Comparison of ENCODE assay signal across 9 cellular contexts in the genomic region with DNA sequence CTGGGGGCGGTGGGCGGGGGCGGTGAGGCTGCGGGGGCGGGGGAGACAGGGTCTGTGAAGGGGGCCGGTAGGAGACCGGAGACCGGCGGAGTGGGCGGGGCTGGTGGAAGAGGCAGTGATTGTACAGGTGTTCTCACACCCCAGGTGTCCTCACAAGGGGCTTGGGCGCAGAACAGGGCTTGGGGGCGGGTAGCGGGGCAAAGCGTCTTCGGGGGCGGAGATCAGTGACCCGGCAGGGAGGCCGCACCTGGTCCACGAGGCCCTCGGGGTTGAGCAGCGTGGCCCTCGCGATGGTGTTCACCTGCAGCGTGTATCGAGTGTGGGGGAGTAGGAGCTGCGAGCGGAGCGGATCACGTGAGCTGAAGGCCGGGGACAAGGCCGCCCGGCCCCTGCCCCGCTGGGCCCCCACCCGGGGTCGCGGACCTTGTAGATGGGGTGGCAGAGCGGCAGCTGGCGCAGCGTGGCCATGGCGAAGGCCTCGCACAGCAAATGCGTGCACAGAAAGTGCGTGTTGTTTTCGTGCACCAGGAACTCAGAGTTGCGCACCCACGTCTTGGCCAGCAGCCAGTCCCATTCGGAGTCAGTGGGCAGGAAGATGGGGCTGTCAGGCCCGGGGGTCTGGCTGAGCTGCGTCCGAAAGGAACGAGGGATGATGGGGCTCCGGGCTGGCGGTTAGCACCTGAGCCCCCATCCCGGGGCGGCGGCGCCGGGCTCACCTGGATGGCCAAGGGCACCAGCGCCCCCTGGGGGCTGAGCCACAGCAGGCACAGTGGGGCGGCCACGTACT. TPM values are rescaled to one million over a fixed set of nuclear protein-coding genes. Genes with fewer than 3 reads are reported as not detected.
A peak's percentile ranks its signal among the peaks of the same experiment; 100 is the strongest.
DNase-seq lines count a peak whose midpoint lies in the region; ATAC-seq and TF ChIP-seq lines count a peak whose summit lies in the region.
"Had no signal": no experiment of that assay in that cellular context is flagged by ENCODE, and none has a peak within 500 bp of the region (broad histone marks: within the 10 kb centered on the region; RNA-seq: fewer than 3 reads in every experiment).

No MANE protein-coding gene starts in this region.

- H3K27ac ChIP-seq in Panc1 (ENCODE audit: low read length), result no peak overlapping the region
- no peak overlapping the region for H3K27ac ChIP-seq in cardiac muscle cell
- H3K27ac ChIP-seq in sigmoid colon, result no peak overlapping the region

- DNase-seq in NOMO-1 (lab: John Stamatoyannopoulos, UW; ENCODE audit: unreplicated experiment in 2 of 2) (peak; percentile 26 to 38), NOMO-1 treated with dmso at 0.1 percent for 144 hours (lab: John Stamatoyannopoulos, UW; ENCODE audit: unreplicated experiment) (no peak), Panc1 (ENCODE audit: low read depth, low spot score) (no peak), cardiac muscle cell (ENCODE audit: low read depth in 1 of 2, low spot score in 1 of 2) (peak; percentile 48 to 77), sigmoid colon (no peak)
- peak; percentile 39 to 85 (median 70) for DNase-seq in activated naive CD4-positive, alpha-beta T cell (lab: John Stamatoyannopoulos, UW)

- H3K4me3 ChIP-seq in Panc1 (ENCODE audit: low read depth in 2 of 2, low read length in 2 of 2) (no peak overlapping the region), cardiac muscle cell (peak overlapping the region; percentile 13), sigmoid colon (peak overlapping the region in 2 of 4 donors; percentile 13 to 17)

- TF ChIP-seq POLR2A in sigmoid colon (IDR thresholded peaks at IDR 0.05), result no peak

- no peak for TF ChIP-seq EP300 in sigmoid colon (IDR thresholded peaks at IDR 0.05)

- H3K9me3 ChIP-seq in Panc1 (ENCODE audit: control insufficient read depth, insufficient read depth, low read depth, low read length) (no peaks in the 10 kb centered on the region), cardiac muscle cell (ENCODE audit: low read depth) (no peaks in the 10 kb centered on the region), sigmoid colon (no peaks in the 10 kb centered on the region)

- peak; percentile 90 for ATAC-seq in Panc1
- ATAC-seq in HG03135 (IDR thresholded peaks at IDR 0.05; ENCODE audit: unreplicated experiment), result no peak
- no peak for ATAC-seq in GM18909 (IDR thresholded peaks at IDR 0.05; ENCODE audit: poor library complexity, unreplicated experiment)

- CTCF ChIA-PET in Panc1 (lab: Charles Lee), result no interaction called here

- intact Hi-C loops in Panc1 (cut with micrococcal nuclease; ENCODE audit: unreplicated experiment) (no loop called here), sigmoid colon (cut with DNase I) (loop anchor here (5.0 kb wide), 1 partner anchor 238 kb away; no protein-coding TSS in a partner anchor)

- H3K4me1 ChIP-seq in Panc1 (ENCODE audit: control insufficient read depth, insufficient read depth, low read length), result no peaks in the 10 kb centered on the region
- peaks cover 6% of the 10 kb centered on the region for H3K4me1 ChIP-seq in cardiac muscle cell (ENCODE audit: low read depth)
- H3K4me1 ChIP-seq in sigmoid colon, result peaks cover 0 to 10% (median 8%) of the 10 kb centered on the region in 4 donors

- 4 to 13% methylated on average over 61 of the region's 61 CpGs for WGBS in sigmoid colon, 2 donors

- H3K36me3 ChIP-seq in Panc1 (ENCODE audit: control insufficient read depth, insufficient read depth, low read length) (no peaks in the 10 kb centered on the region), cardiac muscle cell (no peaks in the 10 kb centered on the region), sigmoid colon (no peaks in the 10 kb centered on the region)

- H3K27me3 ChIP-seq in Panc1 (ENCODE audit: control insufficient read depth, insufficient read depth, low read length), result no peaks in the 10 kb centered on the region
- H3K27me3 ChIP-seq in cardiac muscle cell, result peaks cover 67% of the 10 kb centered on the region
- peaks cover 16 to 69% (median 68%) of the 10 kb centered on the region in 3 donors for H3K27me3 ChIP-seq in sigmoid colon

- POLR2A ChIA-PET in Panc1 (lab: Charles Lee), result no interaction called here

- in situ Hi-C loops in Panc1 (cut with HindIII; ENCODE audit: low pct_unique_long_range_greater_than_20kb, low sequenced_read_pairs), result no loop called here

- TF ChIP-seq CTCF in Panc1 (IDR thresholded peaks at IDR 0.05) (peak; percentile 91), cardiac muscle cell (IDR thresholded peaks at IDR 0.05; ENCODE audit: low read depth, low read length) (peak; percentile 83), sigmoid colon (IDR thresholded peaks at IDR 0.05) (peak; percentile 33 to 70 (median 61))

- BruUV-seq in Panc1 (replicated peaks; lab: Mats Ljungman, UMichigan), result no TSS peak

RNA-seq across cellular contexts. Expression of gene ALOXE3, which starts 8.5 kb away (rescaled TPM):
- 0.46 TPM for total RNA-seq in Panc1 (2021; ENCODE audit: unreplicated experiment)
- not detected for polyA plus RNA-seq in Panc1 (2012; ENCODE audit: insufficient read length)
- not detected in 2 replicates for total RNA-seq in cardiac muscle cell
- polyA plus RNA-seq in cardiac muscle cell, result 0.10 TPM in 1 of 2 replicates, not detected in the other
- total RNA-seq in sigmoid colon, result not detected
- polyA plus RNA-seq in sigmoid colon, result under 1 TPM in 1 of 3 donors, not detected in 2; 0.17 TPM
- total RNA-seq: myocyte had no signal

RNA-seq across cellular contexts. Expression of gene HES7, which starts 14.0 kb away (rescaled TPM):
- total RNA-seq in Panc1 (2021; ENCODE audit: unreplicated experiment) (4.0 TPM), cardiac muscle cell (0.32 and 6.2 TPM in 2 replicates), sigmoid colon (not detected)
- polyA plus RNA-seq in Panc1 (2012; ENCODE audit: insufficient read length), result 4.9 TPM
- polyA plus RNA-seq in cardiac muscle cell (1.1 and 1.5 TPM in 2 replicates), sigmoid colon (under 1 TPM in 1 of 3 donors, not detected in 2; 0.16 TPM)

RNA-seq across cellular contexts. Expression of gene ALOX12B, which starts 22.3 kb away (rescaled TPM):
- not detected for total RNA-seq in Panc1 (2021; ENCODE audit: unreplicated experiment)
- 0.46 TPM for polyA plus RNA-seq in Panc1 (2012; ENCODE audit: insufficient read length)
- 0.42 and 1.6 TPM in 2 replicates for total RNA-seq in cardiac muscle cell
- polyA plus RNA-seq in cardiac muscle cell, result 2.1 and 2.3 TPM in 2 replicates
- not detected for total RNA-seq in sigmoid colon
- under 1 TPM in 1 of 3 donors, not detected in 2; 0.52 TPM for polyA plus RNA-seq in sigmoid colon

RNA-seq across cellular contexts. Expression of gene PER1, which starts 42.3 kb away (rescaled TPM):
- 17.1 TPM for total RNA-seq in Panc1 (2021; ENCODE audit: unreplicated experiment)
- polyA plus RNA-seq in Panc1 (2012; ENCODE audit: insufficient read length), result 11.8 TPM
- total RNA-seq in cardiac muscle cell, result 42.3 and 51.9 TPM in 2 replicates
- polyA plus RNA-seq in cardiac muscle cell, result 28.2 and 47.7 TPM in 2 replicates
- 100 to 1,000 TPM in 2 of 4 donors, 10 to 100 TPM in 2; 60.3 to 153 (median 84.5) TPM for total RNA-seq in sigmoid colon
- 10 to 100 TPM; 30.5 to 67.7 (median 34.2) TPM for polyA plus RNA-seq in sigmoid colon

RNA-seq across cellular contexts. Expression of gene VAMP2, which starts 52.9 kb away (rescaled TPM):
- total RNA-seq in Panc1 (2021; ENCODE audit: unreplicated experiment) (28.6 TPM), cardiac muscle cell (22.5 and 35.7 TPM in 2 replicates), sigmoid colon (10 to 100 TPM; 20.4 to 29.6 (median 27.3) TPM)
- 30.2 TPM for polyA plus RNA-seq in Panc1 (2012; ENCODE audit: insufficient read length)
- polyA plus RNA-seq in cardiac muscle cell (102 and 118 TPM in 2 replicates), sigmoid colon (10 to 100 TPM; 37.7 to 57.1 (median 54.9) TPM)

Comparison
In these comparisons a context has a peak if more than half of its experiments do, and no peak if none do; other contexts are left out.
1. DNase-seq: peak in NOMO-1 (2 of 2), activated naive CD4-positive, alpha-beta T cell (4 of 4) and cardiac muscle cell (2 of 2); none in NOMO-1 treated with dmso at 0.1 percent for 144 hours (single experiment), Panc1 (single experiment) and sigmoid colon (single experiment).
2. Peak in every context shown above with its lines, with median percentiles within 50 percentile points of each other: CTCF ChIP-seq.